1 cellular context compared by ENCODE assay signal in genomic region chr19:50384685-50385535, GRCh38.
TF ChIP-seq lines count a peak whose summit lies in the region.

No MANE protein-coding gene starts in this region.

TF ChIP-seq in H1, 55 proteins besides CTCF, POLR2A, EP300 and RAD21:
- TF ChIP-seq SAP30 (IDR thresholded peaks at IDR 0.05; ENCODE audit: insufficient read depth, insufficient replicate concordance, low read length) = peak; percentile 71
- TF ChIP-seq E2F6 (IDR thresholded peaks at IDR 0.05) = no peak
- TF ChIP-seq KDM1A (IDR thresholded peaks at IDR 0.05; ENCODE audit: borderline replicate concordance, low read length) = no peak
- no peak for TF ChIP-seq USF2 (IDR thresholded peaks at IDR 0.05; ENCODE audit: low read length)
- no peak for TF ChIP-seq RFX5 (IDR thresholded peaks at IDR 0.05; ENCODE audit: borderline replicate concordance, low read depth, low read length)
- TF ChIP-seq ZNF274 (IDR thresholded peaks at IDR 0.05; ENCODE audit: borderline replicate concordance, extremely low read depth, low read length) = no peak
- no peak for TF ChIP-seq CTBP2 (IDR thresholded peaks at IDR 0.05; ENCODE audit: borderline replicate concordance, insufficient read depth, insufficient read length, low read length)
- no peak for TF ChIP-seq CHD1 (IDR thresholded peaks at IDR 0.05; ENCODE audit: low read depth, low read length)
- TF ChIP-seq SIN3A (conservative IDR thresholded peaks at IDR 0.05 in 1 of 2, IDR thresholded peaks at IDR 0.05 in 1 of 2; ENCODE audit: low read depth in 1 of 2, low read length in 2 of 2) = 0 out of 4 replicates have a peak, but pooled peaks of 1 of the 2 experiments have one; percentile 23
- no peak for TF ChIP-seq TAF7 (optimal IDR thresholded peaks at IDR 0.05; ENCODE audit: borderline replicate concordance, low read depth, low read length)
- TF ChIP-seq CEBPB (IDR thresholded peaks at IDR 0.05; ENCODE audit: low read depth, low read length) = no peak
